In genomic region chr16:49281481-49281842, GRCh38 we compare ENCODE assay signal across 10 cellular contexts. TPM values are rescaled to one million over a fixed set of nuclear protein-coding genes. Genes with fewer than 3 reads are reported as not detected.
DNase-seq lines count a peak whose midpoint lies in the region; ATAC-seq, FAIRE-seq and TF ChIP-seq lines count a peak whose summit lies in the region.
"Had no signal": no experiment of that assay in that cellular context is flagged by ENCODE, and none has a peak within 500 bp of the region (broad histone marks: within the 10 kb centered on the region; RNA-seq: fewer than 3 reads in every experiment).

CBLN1 (minus strand) TSS chr16:49281838; CDS start chr16:49281465, 373 bp downstream.

- H3K27ac Mint-ChIP-seq in activated CD4-positive, alpha-beta T cell treated with anti-CD3 and anti-CD28 coated beads, Interleukin-2, amount 10 ng/mL, durations not matched to agents 7 days and 5 days: peak within 1 kb of the TSS; percentile 55
- no peak within 1 kb of the TSS for H3K27ac Mint-ChIP-seq in activated CD4-positive, alpha-beta memory T cell treated with anti-CD3 and anti-CD28 coated beads for 36 hours
- H3K27ac Mint-ChIP-seq in immature natural killer cell: no peak within 1 kb of the TSS

- no peak for TF ChIP-seq CTCF in stomach (IDR thresholded peaks at IDR 0.05)

- peaks cover 3% of the 10 kb centered on the region for H3K36me3 Mint-ChIP-seq in activated CD4-positive, alpha-beta T cell treated with anti-CD3 and anti-CD28 coated beads, Interleukin-2, amount 10 ng/mL, durations not matched to agents 7 days and 5 days (ENCODE audit: low read depth)
- H3K36me3 Mint-ChIP-seq in activated CD4-positive, alpha-beta memory T cell treated with anti-CD3 and anti-CD28 coated beads for 36 hours: peaks cover 1% of the 10 kb centered on the region
- peaks cover 0 to 10% (median 0%) of the 10 kb centered on the region in 3 donors for H3K36me3 Mint-ChIP-seq in immature natural killer cell

- CTCF ChIA-PET in activated CD4-positive, alpha-beta T cell treated with anti-CD3 and anti-CD28 coated beads, Interleukin-2, amount 10 ng/mL, durations not matched to agents 7 days and 5 days (lab: Charles Lee): no interaction called here
- CTCF ChIA-PET in activated CD4-positive, alpha-beta memory T cell treated with anti-CD3 and anti-CD28 coated beads for 36 hours (lab: Charles Lee): no interaction called here

- no peak for FAIRE-seq in GM12892 (lab: Jason Lieb, UNC)

- WGBS in stomach, 5 donors: 1 to 7% (median 4%) methylated on average over 3 to 45 of the region's 45 CpGs

- POLR2A ChIA-PET in activated CD4-positive, alpha-beta T cell treated with anti-CD3 and anti-CD28 coated beads, Interleukin-2, amount 10 ng/mL, durations not matched to agents 7 days and 5 days (lab: Charles Lee): no interaction called here
- POLR2A ChIA-PET in activated CD4-positive, alpha-beta memory T cell treated with anti-CD3 and anti-CD28 coated beads for 36 hours (lab: Charles Lee): no interaction called here

- intact Hi-C loops in activated CD4-positive, alpha-beta memory T cell treated with anti-CD3 and anti-CD28 coated beads for 36 hours (cut with micrococcal nuclease): no loop called here
- intact Hi-C loops in stomach (cut with DNase I; ENCODE audit: low total_unique reads): no loop called here

- peak within 1 kb of the TSS; percentile 54 for H3K4me3 Mint-ChIP-seq in activated CD4-positive, alpha-beta T cell treated with anti-CD3 and anti-CD28 coated beads, Interleukin-2, amount 10 ng/mL, durations not matched to agents 7 days and 5 days
- peak within 1 kb of the TSS; percentile 35 for H3K4me3 Mint-ChIP-seq in activated CD4-positive, alpha-beta memory T cell treated with anti-CD3 and anti-CD28 coated beads for 36 hours
- peak within 1 kb of the TSS; percentile 45 to 71 (median 61) for H3K4me3 Mint-ChIP-seq in immature natural killer cell

- peak within 1 kb of the TSS; percentile 43 to 58 (median 48) for H3K4me3 ChIP-seq in stomach

- H3K4me1 Mint-ChIP-seq in activated CD4-positive, alpha-beta T cell treated with anti-CD3 and anti-CD28 coated beads, Interleukin-2, amount 10 ng/mL, durations not matched to agents 7 days and 5 days: peaks cover 9% of the 10 kb centered on the region
- H3K4me1 Mint-ChIP-seq in activated CD4-positive, alpha-beta memory T cell treated with anti-CD3 and anti-CD28 coated beads for 36 hours (ENCODE audit: low read depth): peaks cover 10% of the 10 kb centered on the region
- H3K4me1 Mint-ChIP-seq in immature natural killer cell: peaks cover 10 to 15% of the 10 kb centered on the region in 2 donors

- no peaks in the 10 kb centered on the region for H3K9me3 Mint-ChIP-seq in activated CD4-positive, alpha-beta T cell treated with anti-CD3 and anti-CD28 coated beads, Interleukin-2, amount 10 ng/mL, durations not matched to agents 7 days and 5 days
- H3K9me3 Mint-ChIP-seq in activated CD4-positive, alpha-beta memory T cell treated with anti-CD3 and anti-CD28 coated beads for 36 hours: no peaks in the 10 kb centered on the region
- H3K9me3 Mint-ChIP-seq in immature natural killer cell: peaks cover under 1 to 21% (median 6%) of the 10 kb centered on the region in 6 donors

- H3K36me3 ChIP-seq in stomach: no peaks in the 10 kb centered on the region

- TF ChIP-seq EP300 in stomach (IDR thresholded peaks at IDR 0.05): no peak

- no peak for ATAC-seq in GM21529 (IDR thresholded peaks at IDR 0.05; ENCODE audit: unreplicated experiment)
- ATAC-seq: HCT116, Panc1 had no signal

- H3K27ac ChIP-seq in stomach: peak within 1 kb of the TSS in 3 of 5 donors; percentile 74 to 95 (median 78)

- no peak for DNase-seq in activated CD4-positive, alpha-beta T cell treated with anti-CD3 and anti-CD28 coated beads, Interleukin-2, amount 10 ng/mL, durations not matched to agents 7 days and 5 days
- DNase-seq in activated CD4-positive, alpha-beta T cell treated with anti-CD3 and anti-CD28 coated beads for 48 hours: no peak
- no peak for DNase-seq in activated CD4-positive, alpha-beta memory T cell treated with anti-CD3 and anti-CD28 coated beads for 36 hours
- no peak for DNase-seq in immature natural killer cell
- no peak for DNase-seq in stomach
- DNase-seq in GM12892 (ENCODE audit: insufficient read length): no peak
- no peak for DNase-seq in SHP77 treated with DMSO at 0.1 percent for 48 hours (lab: John Stamatoyannopoulos, UW)

- peaks cover 40 to 96% (median 86%) of the 10 kb centered on the region in 3 donors for H3K27me3 ChIP-seq in stomach

- peaks cover 0 to 13% (median 0%) of the 10 kb centered on the region in 4 donors for H3K9me3 ChIP-seq in stomach

- peaks cover 22 to 68% (median 45%) of the 10 kb centered on the region in 4 donors for H3K4me1 ChIP-seq in stomach

- H3K27me3 Mint-ChIP-seq in activated CD4-positive, alpha-beta T cell treated with anti-CD3 and anti-CD28 coated beads, Interleukin-2, amount 10 ng/mL, durations not matched to agents 7 days and 5 days: peaks cover 78% of the 10 kb centered on the region
- H3K27me3 Mint-ChIP-seq in activated CD4-positive, alpha-beta memory T cell treated with anti-CD3 and anti-CD28 coated beads for 36 hours: peaks cover 58% of the 10 kb centered on the region
- H3K27me3 Mint-ChIP-seq in immature natural killer cell (ENCODE audit: low read depth in 3 of 3): peaks cover 19 to 32% (median 29%) of the 10 kb centered on the region in 3 donors

- no peak for TF ChIP-seq POLR2A in stomach (IDR thresholded peaks at IDR 0.05)
- no peak for TF ChIP-seq POLR2A in GM12892 (IDR thresholded peaks at IDR 0.05; ENCODE audit: low read depth, low read length)

RNA-seq across cellular contexts. Expression of gene CBLN1, which starts in this region (rescaled TPM):
- not detected for total RNA-seq in activated CD4-positive, alpha-beta T cell treated with anti-CD3 and anti-CD28 coated beads, Interleukin-2, amount 10 ng/mL, durations not matched to agents 7 days and 5 days
- not detected for total RNA-seq in activated CD4-positive, alpha-beta memory T cell treated with anti-CD3 and anti-CD28 coated beads for 36 hours
- polyA plus RNA-seq in immature natural killer cell: not detected
- 1 to 10 TPM in 1 of 5 donors, under 1 TPM in 1, not detected in 3; 0.72 to 2.2 TPM for total RNA-seq in stomach
- under 1 TPM in 1 of 3 donors, not detected in 2; 0.19 TPM for polyA plus RNA-seq in stomach
- polyA plus RNA-seq in GM12892 (2012; ENCODE audit: missing spikeins): not detected
